8 cellular contexts compared by ENCODE assay signal in genomic region chr17:39981207-39982068, GRCh38. TPM values are rescaled to one million over a fixed set of nuclear protein-coding genes. Genes with fewer than 3 reads are reported as not detected.
DNase-seq lines count a peak whose midpoint lies in the region; ATAC-seq and TF ChIP-seq lines count a peak whose summit lies in the region.

No MANE protein-coding gene starts in this region.

- CTCF ChIA-PET in mammary epithelial cell (lab: Charles Lee; ENCODE audit: low non-redundant PET), result interaction anchor here (0.5 to 1.1 kb wide), 4 partner anchors 18 to 141 kb away, joined by 3 to 12 read pairs (median 5); no protein-coding TSS in a partner anchor

- TF ChIP-seq CTCF in CD14-positive monocyte (IDR thresholded peaks at IDR 0.05) (no peak), mammary epithelial cell (conservative IDR thresholded peaks at IDR 0.05 in 1 of 2, IDR thresholded peaks at IDR 0.05 in 1 of 2; ENCODE audit: extremely low read depth in 1 of 2, insufficient read depth in 1 of 2, low read depth in 1 of 2, low read length in 2 of 2) (no peak), lower lobe of right lung (IDR thresholded peaks at IDR 0.05) (no peak)

- peaks cover 25% of the 10 kb centered on the region for H3K4me1 Mint-ChIP-seq in CD14-positive monocyte

- no TSS peak for BruUV-seq in mammary epithelial cell (replicated peaks; lab: Mats Ljungman, UMichigan)

- peak overlapping the region; percentile 77 for H3K27ac ChIP-seq in mammary epithelial cell (ENCODE audit: insufficient read depth, low read depth, low read length)
- H3K27ac ChIP-seq in lower lobe of right lung, result peak overlapping the region; percentile 96
- peak overlapping the region; percentile 71 for H3K27ac ChIP-seq in urinary bladder (ENCODE audit: low read depth)

- ATAC-seq in lower lobe of right lung, result peak; percentile 0 to 13
- ATAC-seq in GM21423 (IDR thresholded peaks at IDR 0.05; ENCODE audit: unreplicated experiment), result no peak
- ATAC-seq in HG02571 (IDR thresholded peaks at IDR 0.05; ENCODE audit: unreplicated experiment), result no peak
- no peak for ATAC-seq in HG02642 (IDR thresholded peaks at IDR 0.05; ENCODE audit: poor library complexity, unreplicated experiment)

- peak overlapping the region; percentile 91 to 97 for H3K4me3 Mint-ChIP-seq in CD14-positive monocyte

- peaks cover 0 to 2% (median 2%) of the 10 kb centered on the region in 3 donors for H3K27me3 Mint-ChIP-seq in CD14-positive monocyte (ENCODE audit: low read depth in 3 of 3)

- H3K4me1 ChIP-seq in mammary epithelial cell (ENCODE audit: insufficient read depth, low read length) (peaks cover 19% of the 10 kb centered on the region), lower lobe of right lung (peaks cover 29% of the 10 kb centered on the region), urinary bladder (ENCODE audit: insufficient read depth) (no peaks in the 10 kb centered on the region)

- dilution Hi-C loops in mammary epithelial cell (cut with HindIII; ENCODE audit: low sequenced_read_pairs), result no loop called here

- H3K27ac Mint-ChIP-seq in CD14-positive monocyte, result peak overlapping the region; percentile 94 to 98 (median 96)

- H3K79me2 ChIP-seq in mammary epithelial cell (ENCODE audit: insufficient read depth, low read length), result peaks cover 54% of the 10 kb centered on the region

- H4K20me1 ChIP-seq in mammary epithelial cell (ENCODE audit: insufficient read depth, low read length), result no peaks in the 10 kb centered on the region

- intact Hi-C loops in CD14-positive monocyte (cut with micrococcal nuclease) (loop anchor here (2.0 to 10.0 kb wide), 3 partner anchors 29 to 57 kb away; partner anchors contain the start of genes LRRC3C (in 2 of the 2) and ORMDL3 (in 2 of the 2)), mammary epithelial cell (cut with micrococcal nuclease) (loop anchor here (1.0 to 10.0 kb wide), 4 partner anchors 64 to 437 kb away; no protein-coding TSS in a partner anchor), lower lobe of right lung (cut with DNase I) (no loop called here)

- in situ Hi-C loops in mammary epithelial cell (cut with MboI; ENCODE audit: low sequenced_read_pairs in 2 of 2), result no loop called here

- peaks cover 27 to 31% of the 10 kb centered on the region in 2 donors for H3K36me3 Mint-ChIP-seq in CD14-positive monocyte

- peak overlapping the region; percentile 90 for H3K9ac ChIP-seq in mammary epithelial cell (ENCODE audit: insufficient read depth, low read length)

- H2AFZ ChIP-seq in mammary epithelial cell (ENCODE audit: low read depth, low read length), result peak overlapping the region; percentile 63

- H3K9me3 ChIP-seq in MG63 (no peaks in the 10 kb centered on the region), mammary epithelial cell (replicated peaks; ENCODE audit: insufficient read depth, low read length) (no peaks in the 10 kb centered on the region), lower lobe of right lung (no peaks in the 10 kb centered on the region)

- H3K4me2 ChIP-seq in mammary epithelial cell (ENCODE audit: insufficient read depth, low read depth, low read length), result peak overlapping the region; percentile 78

- H3K9me3 Mint-ChIP-seq in CD14-positive monocyte, result no peaks in the 10 kb centered on the region

- 1% methylated on average over 19 of the region's 20 CpGs for WGBS in mammary epithelial cell (ENCODE audit: low coverage, missing lambda C conversion rate)
- 7% methylated on average over 20 of the region's 20 CpGs for WGBS in urinary bladder

- H3K4me3 ChIP-seq in MG63 (peak overlapping the region; percentile 99), mammary epithelial cell (replicated peaks in 1 of 3; ENCODE audit: insufficient read depth in 1 of 3, low read depth in 2 of 3, low read length in 3 of 3) (peak overlapping the region; percentile 73 to 97 (median 90)), lower lobe of right lung (peak overlapping the region; percentile 92), urinary bladder (ENCODE audit: low read depth, low read length) (peak overlapping the region; percentile 93)

- H3K27me3 ChIP-seq in MG63, result no peaks in the 10 kb centered on the region
- H3K27me3 ChIP-seq in mammary epithelial cell (ENCODE audit: insufficient read depth, low read length), result no peaks in the 10 kb centered on the region
- no peaks in the 10 kb centered on the region for H3K27me3 ChIP-seq in lower lobe of right lung (ENCODE audit: low read depth)

- peaks cover 52% of the 10 kb centered on the region for H3K36me3 ChIP-seq in MG63
- peaks cover 20% of the 10 kb centered on the region for H3K36me3 ChIP-seq in mammary epithelial cell (ENCODE audit: insufficient read depth, low read length)
- H3K36me3 ChIP-seq in lower lobe of right lung, result peaks cover 24% of the 10 kb centered on the region
- no peaks in the 10 kb centered on the region for H3K36me3 ChIP-seq in urinary bladder (ENCODE audit: insufficient read depth)

- no peak for DNase-seq in CD14-positive monocyte (ENCODE audit: low spot score)
- peak; percentile 8 for DNase-seq in MG63
- no peak for DNase-seq in mammary epithelial cell
- no peak for DNase-seq in lower lobe of right lung

RNA-seq across cellular contexts. Expression of gene PSMD3, which starts 0.8 kb away (rescaled TPM):
- polyA plus RNA-seq in CD14-positive monocyte (10 to 100 TPM; 48.4 to 48.8 TPM), mammary epithelial cell (184 TPM), urinary bladder (80.6 TPM)
- 232 and 331 TPM in 2 replicates for total RNA-seq in MG63 (2014; rRNA removed; shearing (Covaris generic); ENCODE audit: low replicate concordance)
- total RNA-seq in mammary epithelial cell (100 to 1,000 TPM; 112 to 159 TPM), lower lobe of right lung (79.3 TPM), urinary bladder (36.0 TPM)
- polyA minus RNA-seq in mammary epithelial cell, result 160 TPM

RNA-seq across cellular contexts. Expression of gene GSDMA, which starts 18.6 kb away (rescaled TPM):
- not detected for polyA plus RNA-seq in CD14-positive monocyte
- total RNA-seq in MG63 (2014; rRNA removed; shearing (Covaris generic); ENCODE audit: low replicate concordance), result not detected in 2 replicates
- 10 to 100 TPM in 1 of 2 donors, under 1 TPM in 1; 0.67 to 12.7 TPM for total RNA-seq in mammary epithelial cell
- 7.8 TPM for polyA plus RNA-seq in mammary epithelial cell
- 2.5 TPM for polyA minus RNA-seq in mammary epithelial cell
- 0.62 TPM for total RNA-seq in lower lobe of right lung
- 0.21 TPM for total RNA-seq in urinary bladder
- polyA plus RNA-seq in urinary bladder, result 0.41 TPM

RNA-seq across cellular contexts. Expression of gene CSF3, which starts 33.8 kb away (rescaled TPM):
- polyA plus RNA-seq in CD14-positive monocyte, result not detected
- total RNA-seq in MG63 (2014; rRNA removed; shearing (Covaris generic); ENCODE audit: low replicate concordance), result not detected in 2 replicates
- 1 to 10 TPM in 1 of 2 donors, not detected in 1; 8.2 TPM for total RNA-seq in mammary epithelial cell
- polyA plus RNA-seq in mammary epithelial cell, result 5.1 TPM
- not detected for polyA minus RNA-seq in mammary epithelial cell
- total RNA-seq in lower lobe of right lung, result 1.9 TPM
- total RNA-seq in urinary bladder, result not detected
- polyA plus RNA-seq in urinary bladder, result 2.3 TPM

RNA-seq across cellular contexts. Expression of gene LRRC3C, which starts 53.9 kb away (rescaled TPM):
- polyA plus RNA-seq in CD14-positive monocyte, result not detected
- total RNA-seq in MG63 (2014; rRNA removed; shearing (Covaris generic); ENCODE audit: low replicate concordance), result not detected in 2 replicates
- total RNA-seq in mammary epithelial cell, result not detected
- polyA plus RNA-seq in mammary epithelial cell, result not detected
- not detected for polyA minus RNA-seq in mammary epithelial cell
- total RNA-seq in lower lobe of right lung, result not detected
- total RNA-seq in urinary bladder, result not detected
- polyA plus RNA-seq in urinary bladder, result not detected

RNA-seq across cellular contexts. Expression of gene ORMDL3, which starts 54.0 kb away (rescaled TPM):
- polyA plus RNA-seq in CD14-positive monocyte (10 to 100 TPM in 1 of 2 donors, 1 to 10 TPM in 1; 9.4 to 11.8 TPM), mammary epithelial cell (20.1 TPM), urinary bladder (61.9 TPM)
- 54.1 and 80.1 TPM in 2 replicates for total RNA-seq in MG63 (2014; rRNA removed; shearing (Covaris generic); ENCODE audit: low replicate concordance)
- total RNA-seq in mammary epithelial cell (10 to 100 TPM; 36.2 to 53.3 TPM), lower lobe of right lung (61.3 TPM), urinary bladder (59.8 TPM)
- 55.2 TPM for polyA minus RNA-seq in mammary epithelial cell

Comparison
In these comparisons a context has a peak if more than half of its experiments do, and no peak if none do; other contexts are left out.
1. ATAC-seq: peak in lower lobe of right lung (2 of 2); none in GM21423 (single experiment), HG02571 (single experiment) and HG02642 (single experiment).
2. Peak in every context shown above with its lines, with median percentiles within 50 percentile points of each other: H3K4me3 ChIP-seq and H3K27ac ChIP-seq.